Comparison of ENCODE assay signal across 8 cellular contexts in genomic region chr15:78065284-78065872, GRCh38.
DNase-seq lines count a peak whose midpoint lies in the region; ATAC-seq and TF ChIP-seq lines count a peak whose summit lies in the region.

No MANE protein-coding gene starts in this region.

- no peak for ATAC-seq in GM18511 (IDR thresholded peaks at IDR 0.05; ENCODE audit: unreplicated experiment)

- no peak overlapping the region for H3K9ac ChIP-seq in parathyroid adenoma

- H3K4me2 ChIP-seq in parathyroid adenoma (ENCODE audit: low read length) = no peak overlapping the region

- H3K27me3 ChIP-seq in parathyroid adenoma (ENCODE audit: control insufficient read depth, insufficient read depth, low read length) = no peaks in the 10 kb centered on the region

- TF ChIP-seq CTCF in fibroblast of pulmonary artery (IDR thresholded peaks at IDR 0.05; ENCODE audit: low read length, missing control alignments) (no peak), parathyroid adenoma (IDR thresholded peaks at IDR 0.05) (no peak)

- H3K4me3 ChIP-seq in fibroblast of pulmonary artery (replicated peaks; ENCODE audit: low read depth, low read length) (no peak overlapping the region), parathyroid adenoma (ENCODE audit: low read depth, low read length) (no peak overlapping the region)

- peak overlapping the region; percentile 64 for H3K27ac ChIP-seq in parathyroid adenoma

- peaks cover 10% of the 10 kb centered on the region for H3K79me2 ChIP-seq in parathyroid adenoma

- H3K4me1 ChIP-seq in parathyroid adenoma = peaks cover 48% of the 10 kb centered on the region

- DNase-seq in HCEC 1CT (peak; percentile 99), SKM-1 (lab: John Stamatoyannopoulos, UW; ENCODE audit: unreplicated experiment) (peak; percentile 52), fibroblast of pulmonary artery (ENCODE audit: low read depth) (peak; percentile 99), NCI-H510A (lab: John Stamatoyannopoulos, UW) (no peak), cerebellar cortex (ENCODE audit: low spot score) (no peak), DMS114 treated with DMSO at 0.1 percent for 48 hours (lab: John Stamatoyannopoulos, UW; ENCODE audit: unreplicated experiment) (no peak)

- no peaks in the 10 kb centered on the region for H3K36me3 ChIP-seq in parathyroid adenoma (ENCODE audit: control insufficient read depth, insufficient read depth, low read length)

- no peaks in the 10 kb centered on the region for H3K9me3 ChIP-seq in parathyroid adenoma (ENCODE audit: control insufficient read depth, low read length)

- H2AFZ ChIP-seq in parathyroid adenoma = no peak overlapping the region

Comparison
In these comparisons a context has a peak if more than half of its experiments do, and no peak if none do; other contexts are left out.
1. DNase-seq: peak in HCEC 1CT (single experiment), SKM-1 (single experiment) and fibroblast of pulmonary artery (single experiment); none in NCI-H510A (single experiment), cerebellar cortex (single experiment) and DMS114 treated with DMSO at 0.1 percent for 48 hours (single experiment).